ENCODE assay signal across 1 cellular context in the genomic region with DNA sequence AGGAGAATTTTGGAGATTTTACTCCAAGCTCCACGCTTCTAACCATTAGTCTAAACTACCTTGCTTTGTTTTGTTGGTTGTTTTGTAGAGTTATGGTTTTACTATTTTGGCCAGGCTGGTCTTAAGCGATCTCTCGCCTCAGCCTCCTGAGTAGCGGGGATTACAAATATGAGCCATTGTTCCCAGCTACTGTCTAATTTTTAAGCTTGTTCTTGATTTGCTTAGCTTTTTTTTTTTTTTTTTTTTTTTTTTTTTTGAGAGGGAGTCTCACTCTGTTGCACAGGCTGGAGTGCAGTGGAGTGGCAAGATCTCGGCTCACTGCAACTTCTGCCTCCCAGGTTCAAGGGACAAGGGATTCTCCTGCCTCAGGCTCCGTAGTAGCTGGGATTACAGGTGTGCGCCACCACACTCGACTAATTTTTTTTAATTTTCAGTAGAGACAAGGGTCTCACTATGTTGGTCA.
TF ChIP-seq lines count a peak whose summit lies in the region.

No MANE protein-coding gene starts in this region.

TF ChIP-seq in endothelial cell of umbilical vein, 7 proteins besides CTCF, POLR2A, EP300 and RAD21:
- TF ChIP-seq JUN (IDR thresholded peaks at IDR 0.05; ENCODE audit: borderline replicate concordance, insufficient read depth, insufficient read length, low read depth): no peak
- no peak for TF ChIP-seq FOS (IDR thresholded peaks at IDR 0.05; ENCODE audit: borderline replicate concordance, insufficient read depth, low read length)
- TF ChIP-seq EZH2 (IDR thresholded peaks at IDR 0.05; ENCODE audit: borderline replicate concordance, low read depth, low read length, severe bottlenecking): no peak
- TF ChIP-seq, protein P1, sequence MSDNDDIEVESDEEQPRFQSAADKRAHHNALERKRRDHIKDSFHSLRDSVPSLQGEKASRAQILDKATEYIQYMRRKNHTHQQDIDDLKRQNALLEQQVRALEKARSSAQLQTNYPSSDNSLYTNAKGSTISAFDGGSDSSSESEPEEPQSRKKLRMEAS (IDR thresholded peaks at IDR 0.05; ENCODE audit: insufficient read depth, insufficient read length): no peak
- no peak for TF ChIP-seq MYC (IDR thresholded peaks at IDR 0.05; ENCODE audit: low read depth, low read length)
- TF ChIP-seq POLR2AphosphoS5 (IDR thresholded peaks at IDR 0.05; ENCODE audit: insufficient read depth, low read depth, low read length): peak; percentile 42
- TF ChIP-seq GATA2 (IDR thresholded peaks at IDR 0.05; ENCODE audit: insufficient read depth, insufficient read length, low read depth, low read length): no peak
